Comparison of ENCODE assay signal across 8 cellular contexts in genomic region chr17:55735784-55736405, GRCh38. TPM values are rescaled to one million over a fixed set of nuclear protein-coding genes. Genes with fewer than 3 reads are reported as not detected.
DNase-seq lines count a peak whose midpoint lies in the region; ATAC-seq, FAIRE-seq and TF ChIP-seq lines count a peak whose summit lies in the region.

No MANE protein-coding gene starts in this region.

- H3K27me3 ChIP-seq in tibial nerve = no peaks in the 10 kb centered on the region

- POLR2A ChIA-PET in A549 (lab: Yijun Ruan, JAX) = interaction anchor here (1.3 to 2.6 kb wide), 2 partner anchors 11 to 15 kb away, joined by 5 to 13 read pairs; partner anchors contain the start of gene PCTP

- TF ChIP-seq POLR2A in A549 (IDR thresholded peaks at IDR 0.05; ENCODE audit: low read length) (no peak), GM12891 (IDR thresholded peaks at IDR 0.05; ENCODE audit: low read depth, low read length) (no peak), tibial nerve (IDR thresholded peaks at IDR 0.05) (no peak)

- no peak overlapping the region for H3K4me3 Mint-ChIP-seq in activated naive CD8-positive, alpha-beta T cell treated with anti-CD3 and anti-CD28 coated beads for 36 hours

- H3K9me3 ChIP-seq in A549 (no peaks in the 10 kb centered on the region), tibial nerve (no peaks in the 10 kb centered on the region)

- CTCF ChIA-PET in A549 (lab: Yijun Ruan, JAX) = interaction anchor here (0.5 to 13.7 kb wide), 27 partner anchors 9 to 719 kb away, joined by 3 to 114 read pairs (median 4); partner anchors contain the start of genes PCTP and TMEM100

- H3K36me3 Mint-ChIP-seq in activated naive CD8-positive, alpha-beta T cell treated with anti-CD3 and anti-CD28 coated beads for 36 hours = no peaks in the 10 kb centered on the region

- peak; percentile 56 to 58 for TF ChIP-seq RAD21 in A549 (conservative IDR thresholded peaks at IDR 0.05 in 1 of 2, IDR thresholded peaks at IDR 0.05 in 1 of 2)

- H3K4me3 ChIP-seq in A549 (no peak overlapping the region), tibial nerve (no peak overlapping the region)

- DNase-seq in A549 (ENCODE audit: low read depth in 1 of 2, low spot score in 1 of 2) = peak; percentile 30 to 72
- no peak for DNase-seq in GM12891 (ENCODE audit: insufficient read length, low spot score)
- peak; percentile 29 for DNase-seq in NCI-H748 (lab: John Stamatoyannopoulos, UW; ENCODE audit: unreplicated experiment)
- DNase-seq in activated naive CD8-positive, alpha-beta T cell treated with anti-CD3 and anti-CD28 coated beads for 36 hours = no peak
- peak; percentile 71 for DNase-seq in iris pigment epithelial cell (ENCODE audit: low read depth)
- peak in 1 of 2 donors; percentile 77 for DNase-seq in tibial nerve (ENCODE audit: low spot score in 2 of 2)
- no peak for DNase-seq in effector CD8-positive, alpha-beta T cell (lab: John Stamatoyannopoulos, UW)

- H3K27ac ChIP-seq in A549 (no peak overlapping the region), tibial nerve (peak overlapping the region in 2 of 4 donors; percentile 12 to 93)

- FAIRE-seq in A549 (lab: Jason Lieb, UNC) (peak; percentile 98), GM12891 (lab: Jason Lieb, UNC) (no peak)

- ATAC-seq in A549 = peak; percentile 52 to 79; a peak in 3 of 6 replicates
- ATAC-seq in GM18519 (IDR thresholded peaks at IDR 0.05; ENCODE audit: low FRiP score, unreplicated experiment) = no peak

- WGBS in A549 (ENCODE audit: missing lambda C conversion rate) = 17% methylated on average over 5 of the region's 5 CpGs
- WGBS in tibial nerve, 2 donors = 39 to 45% methylated on average over 5 of the region's 5 CpGs

- peaks cover 40% of the 10 kb centered on the region for H3K27me3 Mint-ChIP-seq in activated naive CD8-positive, alpha-beta T cell treated with anti-CD3 and anti-CD28 coated beads for 36 hours

- H3K4me1 ChIP-seq in A549 (no peaks in the 10 kb centered on the region), tibial nerve (peaks cover 0 to 54% (median 21%) of the 10 kb centered on the region in 4 donors)

- no peaks in the 10 kb centered on the region for H3K9me3 Mint-ChIP-seq in activated naive CD8-positive, alpha-beta T cell treated with anti-CD3 and anti-CD28 coated beads for 36 hours

- H3K36me3 ChIP-seq in tibial nerve = no peaks in the 10 kb centered on the region

- H3K4me1 Mint-ChIP-seq in activated naive CD8-positive, alpha-beta T cell treated with anti-CD3 and anti-CD28 coated beads for 36 hours = peaks cover 39% of the 10 kb centered on the region

- no peak overlapping the region for H3K4me2 ChIP-seq in A549

- H3K27ac Mint-ChIP-seq in activated naive CD8-positive, alpha-beta T cell treated with anti-CD3 and anti-CD28 coated beads for 36 hours = peak overlapping the region; percentile 29

- peak; percentile 86 for TF ChIP-seq CTCF in A549 (IDR thresholded peaks at IDR 0.05)
- TF ChIP-seq CTCF in tibial nerve (IDR thresholded peaks at IDR 0.05) = peak; percentile 53 to 67 (median 58)

- TF ChIP-seq EP300 in A549 (IDR thresholded peaks at IDR 0.05) = no peak
- no peak for TF ChIP-seq EP300 in tibial nerve (IDR thresholded peaks at IDR 0.05)

TF ChIP-seq in A549, 52 proteins besides CTCF, POLR2A, EP300 and RAD21:
- TF ChIP-seq SMC3 (IDR thresholded peaks at IDR 0.05) (peak; percentile 76), CBX2 (IDR thresholded peaks at IDR 0.05; ENCODE audit: borderline replicate concordance, low read depth) (no peak)
TF ChIP-seq in A549: peak in this region for 1.

TF ChIP-seq in GM12891, 5 proteins besides CTCF, POLR2A, EP300 and RAD21:
- TF ChIP-seq TAF1 (IDR thresholded peaks at IDR 0.05; ENCODE audit: low read depth, low read length) (no peak), SPI1 (IDR thresholded peaks at IDR 0.05; ENCODE audit: low read depth, low read length) (peak; percentile 32; the same call in 1 of the 2 replicates), POLR2AphosphoS5 (IDR thresholded peaks at IDR 0.05; ENCODE audit: low read depth, low read length) (no peak), PAX5 (IDR thresholded peaks at IDR 0.05; ENCODE audit: insufficient read depth, low read length, severe bottlenecking) (no peak), POU2F2 (IDR thresholded peaks at IDR 0.05; ENCODE audit: low read depth, low read length) (no peak)
TF ChIP-seq in GM12891: peak in this region for 1.

RNA-seq across cellular contexts. Expression of gene TMEM100, which starts 13.2 kb away (rescaled TPM):
- polyA plus RNA-seq in A549 (2011; rRNA removed) = 0.07 TPM in 1 of 2 replicates, not detected in the other
- polyA plus RNA-seq in A549 (2012; cell fraction: cytosol; rRNA removed) = not detected in 2 replicates
- polyA plus RNA-seq in A549 (2012; cell fraction: nucleus; rRNA removed) = not detected in 2 replicates
- not detected in 3 replicates for polyA plus RNA-seq in A549 (2017; fragmentation: RNase III; extraction: RNeasy Plus Mini Kit Qiagen cat#74134 plus additional on column Dnase treatment)
- polyA minus RNA-seq in A549 (2011; rRNA and poly(A)+ RNA removed) = not detected in 2 replicates
- polyA plus RNA-seq in GM12891 (2012; ENCODE audit: low read depth, missing spikeins) = not detected
- not detected for total RNA-seq in activated naive CD8-positive, alpha-beta T cell treated with anti-CD3 and anti-CD28 coated beads for 36 hours
- 10 to 100 TPM; 24.3 to 33.4 (median 28.9) TPM for total RNA-seq in tibial nerve

RNA-seq across cellular contexts. Expression of gene PCTP, which starts 15.0 kb away (rescaled TPM):
- polyA plus RNA-seq in A549 (2011; rRNA removed) (28.0 and 31.5 TPM in 2 replicates), A549 (2017; fragmentation: RNase III; extraction: RNeasy Plus Mini Kit Qiagen cat#74134 plus additional on column Dnase treatment) (16.6 to 17.5 TPM (median 17.1 TPM) in 3 replicates)
- 18.1 and 18.3 TPM in 2 replicates for polyA plus RNA-seq in A549 (2012; cell fraction: cytosol; rRNA removed)
- 6.1 and 11.4 TPM in 2 replicates for polyA plus RNA-seq in A549 (2012; cell fraction: nucleus; rRNA removed)
- 15.6 and 20.7 TPM in 2 replicates for polyA minus RNA-seq in A549 (2011; rRNA and poly(A)+ RNA removed)
- 6.1 TPM for polyA plus RNA-seq in GM12891 (2012; ENCODE audit: low read depth, missing spikeins)
- 1 to 10 TPM; 8.7 to 9.2 TPM for total RNA-seq in activated naive CD8-positive, alpha-beta T cell treated with anti-CD3 and anti-CD28 coated beads for 36 hours
- 10 to 100 TPM; 30.8 to 62.1 (median 39.7) TPM for total RNA-seq in tibial nerve

Comparison
In these comparisons a context has a peak if more than half of its experiments do, and no peak if none do; other contexts are left out.
1. DNase-seq: peak in A549 (2 of 2), NCI-H748 (single experiment) and iris pigment epithelial cell (single experiment); none in GM12891 (single experiment), activated naive CD8-positive, alpha-beta T cell treated with anti-CD3 and anti-CD28 coated beads for 36 hours (single experiment) and effector CD8-positive, alpha-beta T cell (single experiment).
2. RNA of gene TMEM100, which starts 13.2 kb away (total RNA-seq): 24.3 to 33.4 TPM in tibial nerve; not detected in activated naive CD8-positive, alpha-beta T cell treated with anti-CD3 and anti-CD28 coated beads for 36 hours; every median in the first group is over 10 times any median in the second.